Comparison of ENCODE assay signal across 14 cellular contexts in genomic region chr11:65591939-65592814, GRCh38. TPM values are rescaled to one million over a fixed set of nuclear protein-coding genes. Genes with fewer than 3 reads are reported as not detected.
DNase-seq lines count a peak whose midpoint lies in the region; ATAC-seq and TF ChIP-seq lines count a peak whose summit lies in the region.
"Had no signal": no experiment of that assay in that cellular context is flagged by ENCODE, and none has a peak within 500 bp of the region (broad histone marks: within the 10 kb centered on the region; RNA-seq: fewer than 3 reads in every experiment).

No MANE protein-coding gene starts in this region.

- H3K4me1 Mint-ChIP-seq in immature natural killer cell = peaks cover 17% of the 10 kb centered on the region in 2 donors

- H3K27ac Mint-ChIP-seq in immature natural killer cell = no peak overlapping the region
- H3K27ac Mint-ChIP-seq: activated CD8-positive, alpha-beta memory T cell treated with anti-CD3 and anti-CD28 coated beads, Interleukin-2, amount 10 ng/mL, durations not matched to agents 7 days and 5 days had no signal

- H3K9me3 ChIP-seq in NT2/D1 (ENCODE audit: insufficient read depth, low read length) (no peaks in the 10 kb centered on the region), liver (ENCODE audit: control insufficient read depth in 4 of 4, low read length in 3 of 4) (no peaks in the 10 kb centered on the region), spleen (no peaks in the 10 kb centered on the region)
- H3K9me3 ChIP-seq: thoracic aorta had no signal

- in situ Hi-C loops in GM13976 (cut with MboI; ENCODE audit: low sequenced_read_pairs, unreplicated experiment) = no loop called here

- peak overlapping the region; percentile 84 for H3K9ac ChIP-seq in NT2/D1 (ENCODE audit: insufficient read length, low read depth)
- H3K9ac ChIP-seq in liver (ENCODE audit: low read depth in 1 of 2, low read length in 2 of 2) = no peak overlapping the region

- DNase-seq in NT2/D1 (ENCODE audit: low read depth, low spot score) (peak; percentile 75), fibroblast of gingiva (ENCODE audit: low read depth) (peak; percentile 59), spleen (peak; percentile 85), immature natural killer cell (no peak), GM13976 (ENCODE audit: low spot score) (no peak)
- DNase-seq in NK-92 treated with Interleukin-12 subunit alpha and Interleukin-12 subunit beta, amount 100 ng/mL, for 24 hours (lab: John Stamatoyannopoulos, UW) = no peak
- DNase-seq: activated CD8-positive, alpha-beta memory T cell treated with anti-CD3 and anti-CD28 coated beads, Interleukin-2, amount 10 ng/mL, durations not matched to agents 7 days and 5 days; HCEC 1CT; kidney glomerular epithelial cell; SW 1271 had no signal

- H3K4me1 ChIP-seq in NT2/D1 (ENCODE audit: insufficient read depth, insufficient read length) = peaks cover 46% of the 10 kb centered on the region
- peaks cover 0 to 3% (median 0%) of the 10 kb centered on the region in 4 donors for H3K4me1 ChIP-seq in liver (ENCODE audit: control insufficient read depth in 4 of 4, insufficient read depth in 4 of 4, low read length in 3 of 4)
- H3K4me1 ChIP-seq in spleen = peaks cover 40 to 89% (median 73%) of the 10 kb centered on the region in 6 donors

- H3K4me3 Mint-ChIP-seq in immature natural killer cell = no peak overlapping the region
- H3K4me3 Mint-ChIP-seq: activated CD8-positive, alpha-beta memory T cell treated with anti-CD3 and anti-CD28 coated beads, Interleukin-2, amount 10 ng/mL, durations not matched to agents 7 days and 5 days had no signal

- WGBS in liver = 36% methylated on average over 103 of the region's 103 CpGs
- 69 to 89% (median 80%) methylated on average over 41 to 103 of the region's 103 CpGs for WGBS in spleen, 5 donors

- no peak for TF ChIP-seq POLR2A in spleen (IDR thresholded peaks at IDR 0.05)

- H3K36me3 ChIP-seq in NT2/D1 (ENCODE audit: insufficient read depth, insufficient read length, low read length) (peaks cover 22% of the 10 kb centered on the region), liver (ENCODE audit: control insufficient read depth in 4 of 4, insufficient read depth in 3 of 4, low read depth in 1 of 4, low read length in 3 of 4) (no peaks in the 10 kb centered on the region), spleen (peaks cover 3 to 75% (median 43%) of the 10 kb centered on the region in 6 donors)

- no peak for TF ChIP-seq RAD21 in liver (IDR thresholded peaks at IDR 0.05)

- H3K27me3 ChIP-seq in NT2/D1 (ENCODE audit: insufficient read depth, insufficient read length) (peaks cover 5% of the 10 kb centered on the region), liver (ENCODE audit: control insufficient read depth in 4 of 4, insufficient read depth in 4 of 4, low read length in 3 of 4) (no peaks in the 10 kb centered on the region), spleen (replicated peaks in 1 of 7) (no peaks in the 10 kb centered on the region)

- no peak for ATAC-seq in HG03139 (IDR thresholded peaks at IDR 0.05; ENCODE audit: unreplicated experiment)
- ATAC-seq: activated CD8-positive, alpha-beta memory T cell treated with anti-CD3 and anti-CD28 coated beads, Interleukin-2, amount 10 ng/mL, durations not matched to agents 7 days and 5 days had no signal

- H3K27ac ChIP-seq in liver (ENCODE audit: low read depth in 1 of 2, low read length in 2 of 2) (peak overlapping the region in 1 of 2 donors; percentile 19), spleen (peak overlapping the region in 6 of 8 donors; percentile 51 to 86 (median 74))
- H3K27ac ChIP-seq: thoracic aorta had no signal

- no peaks in the 10 kb centered on the region for H3K9me3 Mint-ChIP-seq in immature natural killer cell

- TF ChIP-seq CTCF in liver (IDR thresholded peaks at IDR 0.05; ENCODE audit: low read depth, low read length, missing input control) (peak; percentile 23), spleen (IDR thresholded peaks at IDR 0.05 in 8 of 11, conservative IDR thresholded peaks at IDR 0.05 in 3 of 11) (peak in 4 of 11 experiments; percentile 16 to 21 (median 17)), GM13976 (IDR thresholded peaks at IDR 0.05; ENCODE audit: borderline replicate concordance, control extremely low read depth, extremely low read depth, insufficient read depth, missing control alignments) (no peak)

- H3K4me3 ChIP-seq in NT2/D1 (ENCODE audit: insufficient read length, low read depth) (peak overlapping the region; percentile 22), liver (ENCODE audit: low read depth in 1 of 3, low read length in 3 of 3) (no peak overlapping the region), spleen (peak overlapping the region in 2 of 8 donors; percentile 13 to 38)
- H3K4me3 ChIP-seq: thoracic aorta had no signal

- intact Hi-C loops in spleen (cut with DNase I; ENCODE audit: low total_unique reads) = no loop called here

- no peaks in the 10 kb centered on the region for H3K36me3 Mint-ChIP-seq in immature natural killer cell

- peaks cover 2 to 8% (median 2%) of the 10 kb centered on the region in 3 donors for H3K27me3 Mint-ChIP-seq in immature natural killer cell (ENCODE audit: low read depth in 3 of 3)
- H3K27me3 Mint-ChIP-seq: activated CD8-positive, alpha-beta memory T cell treated with anti-CD3 and anti-CD28 coated beads, Interleukin-2, amount 10 ng/mL, durations not matched to agents 7 days and 5 days had no signal

TF ChIP-seq in liver, 16 proteins besides CTCF, POLR2A, EP300 and RAD21:
- TF ChIP-seq FOXA1 (IDR thresholded peaks at IDR 0.05) (no peak), GABPA (IDR thresholded peaks at IDR 0.05 in 1 of 2, conservative IDR thresholded peaks at IDR 0.05 in 1 of 2) (no peak), TAF1 (conservative IDR thresholded peaks at IDR 0.05) (no peak), RXRA (IDR thresholded peaks at IDR 0.05) (no peak), SP1 (IDR thresholded peaks at IDR 0.05) (no peak), MAX (IDR thresholded peaks at IDR 0.05) (no peak), FOXA2 (IDR thresholded peaks at IDR 0.05) (no peak), HNF4A (conservative IDR thresholded peaks at IDR 0.05) (no peak), JUND (IDR thresholded peaks at IDR 0.05) (no peak)

RNA-seq across cellular contexts. Expression of gene KCNK7, which starts 3.4 kb away (rescaled TPM):
- total RNA-seq in liver (under 1 TPM; 0.14 to 0.17 TPM), spleen (1 to 10 TPM in 4 of 7 donors, under 1 TPM in 3; 0.63 to 3.2 (median 1.1) TPM)
- polyA plus RNA-seq in liver (under 1 TPM; 0.32 TPM), spleen (1 to 10 TPM; 1.9 to 6.2 (median 2.9) TPM), immature natural killer cell (not detected)
- total RNA-seq: HT1080 had no signal

RNA-seq across cellular contexts. Expression of gene EHBP1L1, which starts 16.3 kb away (rescaled TPM):
- total RNA-seq in liver (100 to 1,000 TPM in 1 of 2 donors, 10 to 100 TPM in 1; 13.6 to 120 TPM), spleen (100 to 1,000 TPM; 151 to 365 (median 242) TPM)
- polyA plus RNA-seq in liver (1 to 10 TPM; 1.1 to 6.5 TPM), spleen (100 to 1,000 TPM in 2 of 3 donors, 10 to 100 TPM in 1; 44.3 to 174 (median 116) TPM), immature natural killer cell (10 to 100 TPM; 14.8 to 19.3 (median 17.7) TPM)

RNA-seq across cellular contexts. Expression of gene FAM89B, which starts 19.8 kb away (rescaled TPM):
- 10 to 100 TPM in 1 of 2 donors, 1 to 10 TPM in 1; 4.7 to 16.7 TPM for total RNA-seq in liver
- 10 to 100 TPM in 1 of 2 donors, 1 to 10 TPM in 1; 7.7 to 11.4 TPM for polyA plus RNA-seq in liver
- 10 to 100 TPM; 34.5 to 59.0 (median 48.4) TPM for total RNA-seq in spleen
- polyA plus RNA-seq in spleen = 10 to 100 TPM; 43.0 to 66.1 (median 50.1) TPM
- polyA plus RNA-seq in immature natural killer cell = 100 to 1,000 TPM in 2 of 3 donors, 10 to 100 TPM in 1; 98.6 to 173 (median 158) TPM

RNA-seq across cellular contexts. Expression of gene MAP3K11, which starts 21.8 kb away (rescaled TPM):
- total RNA-seq in liver (10 to 100 TPM; 23.7 to 49.3 TPM), spleen (100 to 1,000 TPM in 3 of 7 donors, 10 to 100 TPM in 4; 93.5 to 158 (median 99.9) TPM)
- polyA plus RNA-seq in liver (10 to 100 TPM; 22.9 to 49.7 TPM), spleen (100 to 1,000 TPM in 1 of 3 donors, 10 to 100 TPM in 2; 29.4 to 109 (median 97.7) TPM), immature natural killer cell (10 to 100 TPM; 11.1 to 29.5 (median 12.3) TPM)

RNA-seq across cellular contexts. Expression of gene ZNRD2, which starts 21.9 kb away (rescaled TPM):
- total RNA-seq in liver = 10 to 100 TPM; 18.2 to 22.7 TPM
- polyA plus RNA-seq in liver = 10 to 100 TPM; 33.3 to 39.5 TPM
- 10 to 100 TPM; 20.9 to 68.8 (median 34.4) TPM for total RNA-seq in spleen
- polyA plus RNA-seq in spleen = 10 to 100 TPM; 32.6 to 49.5 (median 42.5) TPM
- 100 to 1,000 TPM in 2 of 3 donors, 10 to 100 TPM in 1; 100.0 to 138 (median 117) TPM for polyA plus RNA-seq in immature natural killer cell

Comparison
In these comparisons a context has a peak if more than half of its experiments do, and no peak if none do; other contexts are left out.
1. DNase-seq: peak in NT2/D1 (single experiment), fibroblast of gingiva (single experiment) and spleen (single experiment); none in immature natural killer cell (0 of 3), GM13976 (single experiment) and NK-92 treated with Interleukin-12 subunit alpha and Interleukin-12 subunit beta, amount 100 ng/mL, for 24 hours (single experiment).